Comparison of ENCODE assay signal across 36 cellular contexts in the genomic region with DNA sequence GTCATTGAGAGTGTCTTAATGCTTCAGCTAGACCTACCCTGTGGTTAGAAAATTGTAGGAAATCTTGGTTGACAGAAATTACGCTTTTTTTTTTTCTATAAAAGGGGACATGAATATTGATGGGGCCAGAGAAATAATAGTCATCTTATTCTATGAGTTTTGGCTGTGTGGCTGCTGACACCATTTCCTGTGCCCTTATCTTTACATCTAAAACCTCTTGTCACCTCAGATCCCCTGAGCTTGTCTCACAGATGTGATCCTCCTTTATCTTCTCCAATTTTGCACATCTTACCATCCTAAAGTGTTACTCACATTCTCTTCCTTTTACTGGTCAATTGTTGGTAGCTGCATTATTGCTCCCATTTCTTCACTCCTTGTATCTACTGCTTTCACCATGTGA. TPM values are rescaled to one million over a fixed set of nuclear protein-coding genes. Genes with fewer than 3 reads are reported as not detected.
"Had no signal": no experiment of that assay in that cellular context is flagged by ENCODE, and none has a peak within 500 bp of the region (broad histone marks: within the 10 kb centered on the region; RNA-seq: fewer than 3 reads in every experiment).

No MANE protein-coding gene starts in this region.

- ATAC-seq: activated CD4-positive, alpha-beta T cell treated with anti-CD3 and anti-CD28 coated beads for 36 hours; activated CD8-positive, alpha-beta memory T cell treated with anti-CD3 and anti-CD28 coated beads, Interleukin-2, amount 10 ng/mL, durations not matched to agents 7 days and 5 days; activated naive CD8-positive, alpha-beta T cell treated with anti-CD3 and anti-CD28 coated beads, Interleukin-2, amount 50 U/mL, for 24 hours; body of pancreas; gastroesophageal sphincter; heart right ventricle had no signal

- H3K4me3 ChIP-seq: adrenal gland, body of pancreas, colonic mucosa, esophagus squamous epithelium, gastroesophageal sphincter, heart right ventricle, hepatocyte had no signal

- DNase-seq: activated CD4-positive, alpha-beta memory T cell treated with anti-CD3 and anti-CD28 coated beads, Interleukin-2, amount 10 ng/mL, durations not matched to agents 7 days and 5 days; activated CD4-positive, alpha-beta T cell treated with anti-CD3 and anti-CD28 coated beads for 36 hours; activated CD4-positive, alpha-beta T cell treated with anti-CD3 and anti-CD28 coated beads, Interleukin-2, amount 10 ng/mL, durations not matched to agents 7 days and 5 days; activated CD4-positive, alpha-beta T cell treated with anti-CD3 and anti-CD28 coated beads, Interleukin-2, amount 50 U/mL, for 4 hours; activated CD4-positive, CD25-positive, alpha-beta regulatory T cell; activated CD4-positive, CD25-positive, alpha-beta regulatory T cell treated with anti-CD3 and anti-CD28 coated beads, Interleukin-2, amount 50 U/mL, for 72 hours; activated CD8-positive, alpha-beta memory T cell treated with anti-CD3 and anti-CD28 coated beads, Interleukin-2, amount 10 ng/mL, durations not matched to agents 7 days and 5 days; activated CD8-positive, alpha-beta memory T cell treated with anti-CD3 and anti-CD28 coated beads, Interleukin-2, amount 50 U/mL, for 4 hours; activated effector memory CD4-positive, alpha-beta T cell treated with anti-CD3 and anti-CD28 coated beads, Interleukin-2, amount 50 U/mL, for 16 hours; activated naive CD4-positive, alpha-beta T cell treated with anti-CD3 and anti-CD28 coated beads for 36 hours; activated naive CD8-positive, alpha-beta T cell treated with anti-CD3 and anti-CD28 coated beads for 36 hours; activated naive CD8-positive, alpha-beta T cell treated with anti-CD3 and anti-CD28 coated beads, Interleukin-2, amount 50 U/mL, for 24 hours; activated T-cell treated with anti-CD3 and anti-CD28 coated beads, Interleukin-2, amount 50 U/mL, for 1 hour; activated T-cell treated with anti-CD3 and anti-CD28 coated beads, Interleukin-2, amount 50 U/mL, for 48 hours; adrenal gland; amygdala; aorta; body of pancreas; central memory CD4-positive, alpha-beta T cell; cerebellar nuclear complex; colonic mucosa; effector CD8-positive, alpha-beta T cell; esophagus squamous epithelium; foreskin melanocyte; heart right ventricle had no signal

- H3K4me1 Mint-ChIP-seq: activated CD4-positive, alpha-beta T cell treated with anti-CD3 and anti-CD28 coated beads for 36 hours; activated naive CD8-positive, alpha-beta T cell treated with anti-CD3 and anti-CD28 coated beads for 36 hours had no signal

- H3K27ac Mint-ChIP-seq: activated CD4-positive, alpha-beta memory T cell treated with anti-CD3 and anti-CD28 coated beads, Interleukin-2, amount 10 ng/mL, durations not matched to agents 7 days and 5 days; activated CD4-positive, alpha-beta T cell treated with anti-CD3 and anti-CD28 coated beads for 36 hours; activated CD4-positive, alpha-beta T cell treated with anti-CD3 and anti-CD28 coated beads, Interleukin-2, amount 10 ng/mL, durations not matched to agents 7 days and 5 days; activated CD8-positive, alpha-beta memory T cell treated with anti-CD3 and anti-CD28 coated beads, Interleukin-2, amount 10 ng/mL, durations not matched to agents 7 days and 5 days; activated naive CD4-positive, alpha-beta T cell treated with anti-CD3 and anti-CD28 coated beads for 36 hours; activated naive CD4-positive, alpha-beta T cell treated with anti-CD3 and anti-CD28 coated beads, Interleukin-2, amount 50 U/mL, for 24 hours; activated naive CD8-positive, alpha-beta T cell treated with anti-CD3 and anti-CD28 coated beads for 36 hours; activated naive CD8-positive, alpha-beta T cell treated with anti-CD3 and anti-CD28 coated beads, Interleukin-2, amount 50 U/mL, for 24 hours; activated T-helper 1 cell treated with anti-CD3 and anti-CD28 coated beads, Interleukin-12 subunit alpha, Interleukin-12 subunit beta, Interleukin-2, Interleukin-4 antibody, amounts not matched to agents 30 ng/mL and 10 ng/mL and 1 ng/mL, durations not matched to agents 14 hours and 24 hours and 36 hours; activated T-helper 2 cell treated with anti-CD3 and anti-CD28 coated beads, Interferon-gamma antibody, Interleukin-2, Interleukin-4, amounts not matched to agents 10 μg/mL and 5 μg/mL and 100 μg/mL, durations not matched to agents 14 hours and 24 hours and 36 hours had no signal

- H3K4me3 Mint-ChIP-seq: activated CD4-positive, alpha-beta memory T cell treated with anti-CD3 and anti-CD28 coated beads, Interleukin-2, amount 10 ng/mL, durations not matched to agents 7 days and 5 days; activated CD4-positive, alpha-beta T cell treated with anti-CD3 and anti-CD28 coated beads for 36 hours; activated CD4-positive, alpha-beta T cell treated with anti-CD3 and anti-CD28 coated beads, Interleukin-2, amount 10 ng/mL, durations not matched to agents 7 days and 5 days; activated CD8-positive, alpha-beta memory T cell treated with anti-CD3 and anti-CD28 coated beads, Interleukin-2, amount 10 ng/mL, durations not matched to agents 7 days and 5 days; activated naive CD4-positive, alpha-beta T cell treated with anti-CD3 and anti-CD28 coated beads for 36 hours; activated naive CD4-positive, alpha-beta T cell treated with anti-CD3 and anti-CD28 coated beads, Interleukin-2, amount 50 U/mL, for 24 hours; activated naive CD8-positive, alpha-beta T cell treated with anti-CD3 and anti-CD28 coated beads for 36 hours; activated naive CD8-positive, alpha-beta T cell treated with anti-CD3 and anti-CD28 coated beads, Interleukin-2, amount 50 U/mL, for 24 hours; activated T-helper 1 cell treated with anti-CD3 and anti-CD28 coated beads, Interleukin-12 subunit alpha, Interleukin-12 subunit beta, Interleukin-2, Interleukin-4 antibody, amounts not matched to agents 30 ng/mL and 10 ng/mL and 1 ng/mL, durations not matched to agents 14 hours and 24 hours and 36 hours had no signal

- H3K36me3 Mint-ChIP-seq: activated CD8-positive, alpha-beta memory T cell treated with anti-CD3 and anti-CD28 coated beads, Interleukin-2, amount 10 ng/mL, durations not matched to agents 7 days and 5 days; activated naive CD4-positive, alpha-beta T cell treated with anti-CD3 and anti-CD28 coated beads, Interleukin-2, amount 50 U/mL, for 24 hours; activated naive CD8-positive, alpha-beta T cell treated with anti-CD3 and anti-CD28 coated beads for 36 hours had no signal

- H3K9me3 Mint-ChIP-seq: activated naive CD8-positive, alpha-beta T cell treated with anti-CD3 and anti-CD28 coated beads for 36 hours had no signal

RNA-seq across cellular contexts. Expression of a gene that starts 36.1 kb away (rescaled TPM):
- total RNA-seq: activated CD4-positive, alpha-beta memory T cell treated with anti-CD3 and anti-CD28 coated beads, Interleukin-2, amount 10 ng/mL, durations not matched to agents 7 days and 5 days; activated CD4-positive, alpha-beta T cell treated with anti-CD3 and anti-CD28 coated beads for 36 hours; activated CD4-positive, alpha-beta T cell treated with anti-CD3 and anti-CD28 coated beads, Interleukin-2, amount 10 ng/mL, durations not matched to agents 7 days and 5 days; activated CD8-positive, alpha-beta memory T cell treated with anti-CD3 and anti-CD28 coated beads for 36 hours; activated CD8-positive, alpha-beta memory T cell treated with anti-CD3 and anti-CD28 coated beads, Interleukin-2, amount 10 ng/mL, durations not matched to agents 7 days and 5 days; activated naive CD4-positive, alpha-beta T cell treated with anti-CD3 and anti-CD28 coated beads for 36 hours; activated naive CD8-positive, alpha-beta T cell treated with anti-CD3 and anti-CD28 coated beads for 36 hours; activated T-helper 2 cell treated with anti-CD3 and anti-CD28 coated beads, Interferon-gamma antibody, Interleukin-2, Interleukin-4, amounts not matched to agents 10 μg/mL and 5 μg/mL and 100 μg/mL, durations not matched to agents 14 hours and 24 hours and 36 hours; aorta; body of pancreas; dermis microvascular lymphatic vessel endothelial cell; endothelial cell of umbilical vein; esophagus squamous epithelium; fibroblast of lung; fibroblast of villous mesenchyme; glomerular endothelial cell; heart right ventricle had no signal
- polyA plus RNA-seq: aorta, endothelial cell of umbilical vein, fibroblast of lung, heart right ventricle, hepatocyte had no signal
